ENCODE assay signal across 7 cellular contexts in genomic region chr9:107340920-107341632, GRCh38. TPM values are rescaled to one million over a fixed set of nuclear protein-coding genes. Genes with fewer than 3 reads are reported as not detected.
DNase-seq lines count a peak whose midpoint lies in the region; ATAC-seq, FAIRE-seq and TF ChIP-seq lines count a peak whose summit lies in the region.

No MANE protein-coding gene starts in this region.

- FAIRE-seq in astrocyte (lab: Jason Lieb, UNC), result no peak

- no peak for TF ChIP-seq POLR2A in GM18505 (IDR thresholded peaks at IDR 0.05; ENCODE audit: borderline replicate concordance, extremely low read depth, insufficient read depth, insufficient read length)

- H3K4me3 Mint-ChIP-seq in astrocyte (ENCODE audit: unreplicated experiment), result no peak overlapping the region

- DNase-seq in NCI-H1417 (lab: John Stamatoyannopoulos, UW) (peak; percentile 51 to 80 (median 52)), T-helper 9 cell (peak; percentile 86), astrocyte (ENCODE audit: low read depth) (peak; percentile 11), iPS DF 19.7 (ENCODE audit: low read depth, low spot score) (peak; percentile 56)
- DNase-seq in stimulated activated CD4-positive, alpha-beta T cell treated with anti-CD3 and anti-CD28 coated beads, Interleukin-12 subunit alpha, Interleukin-12 subunit beta, amount 100 ng/mL, for 24 hours (ENCODE audit: low read depth in 2 of 2), result peak; percentile 54 to 79

- H3K4me1 ChIP-seq in astrocyte (ENCODE audit: insufficient read depth, low read length), result peaks cover 4% of the 10 kb centered on the region

- peaks cover 15% of the 10 kb centered on the region for H3K36me3 ChIP-seq in astrocyte (ENCODE audit: insufficient read depth, low read length)

- ATAC-seq in GM18505 (IDR thresholded peaks at IDR 0.05; ENCODE audit: unreplicated experiment), result peak; percentile 81
- peak; percentile 83 for ATAC-seq in HG02763 (IDR thresholded peaks at IDR 0.05; ENCODE audit: unreplicated experiment)

- H3K36me3 Mint-ChIP-seq in astrocyte (ENCODE audit: low read depth, unreplicated experiment), result peaks cover 25% of the 10 kb centered on the region

- no peak overlapping the region for H3K27ac ChIP-seq in astrocyte (ENCODE audit: low read depth, low read length)

- H3K4me1 Mint-ChIP-seq in astrocyte (ENCODE audit: low read depth, unreplicated experiment), result peaks cover 2% of the 10 kb centered on the region

- no peaks in the 10 kb centered on the region for H3K27me3 ChIP-seq in astrocyte (ENCODE audit: insufficient read depth, low read length)

- peak overlapping the region; percentile 14 for H3K27ac Mint-ChIP-seq in astrocyte (ENCODE audit: unreplicated experiment)

- H2AFZ ChIP-seq in astrocyte (ENCODE audit: low read depth, low read length), result no peak overlapping the region

- no peak overlapping the region for H3K9ac ChIP-seq in astrocyte (ENCODE audit: low read length)

- no peak overlapping the region for H3K4me3 ChIP-seq in astrocyte (ENCODE audit: insufficient read depth, low read depth, low read length)

- no peaks in the 10 kb centered on the region for H3K79me2 ChIP-seq in astrocyte (ENCODE audit: insufficient read depth, low read length)

- H3K4me2 ChIP-seq in astrocyte (ENCODE audit: low read length), result no peak overlapping the region

- H3K27me3 Mint-ChIP-seq in astrocyte (ENCODE audit: low read depth, unreplicated experiment), result no peaks in the 10 kb centered on the region

- H3K9me3 ChIP-seq in astrocyte (ENCODE audit: insufficient read depth, low read depth, low read length), result no peaks in the 10 kb centered on the region

- H4K20me1 ChIP-seq in astrocyte (ENCODE audit: insufficient read depth, low read length), result peaks cover 41% of the 10 kb centered on the region

- peak; percentile 53 for TF ChIP-seq CTCF in astrocyte (IDR thresholded peaks at IDR 0.05; ENCODE audit: insufficient read depth, low read depth, low read length)

- no peaks in the 10 kb centered on the region for H3K9me3 Mint-ChIP-seq in astrocyte (ENCODE audit: unreplicated experiment)

RNA-seq across cellular contexts. Expression of gene RAD23B, which starts 58.0 kb away (rescaled TPM):
- 163 and 205 TPM in 2 replicates for total RNA-seq in astrocyte

Comparison
In these comparisons a context has a peak if more than half of its experiments do, and no peak if none do; other contexts are left out.
1. DNase-seq: peak in every context shown above with its lines; median percentile 86 in T-helper 9 cell; 66 in stimulated activated CD4-positive, alpha-beta T cell treated with anti-CD3 and anti-CD28 coated beads, Interleukin-12 subunit alpha, Interleukin-12 subunit beta, amount 100 ng/mL, for 24 hours; 56 in iPS DF 19.7; 52 in NCI-H1417; 11 in astrocyte.